In genomic region chr1:112618721-112619517, GRCh38 we compare ENCODE assay signal across 8 cellular contexts. TPM values are rescaled to one million over a fixed set of nuclear protein-coding genes. Genes with fewer than 3 reads are reported as not detected.
A peak's percentile ranks its signal among the peaks of the same experiment; 100 is the strongest.
DNase-seq lines count a peak whose midpoint lies in the region; ATAC-seq and FAIRE-seq lines count a peak whose summit lies in the region.

ST7L (minus strand) TSS chr1:112619141; CDS start chr1:112619113, 28 bp downstream.

- H3K27ac ChIP-seq in subcutaneous abdominal adipose tissue (ENCODE audit: low read depth, low read length), result peak within 1 kb of the TSS; percentile 99

- H3K4me1 ChIP-seq in neuron (ENCODE audit: insufficient read depth, low read length), result peaks cover 20% of the 10 kb centered on the region
- H3K4me1 ChIP-seq in subcutaneous abdominal adipose tissue (ENCODE audit: control insufficient read depth in 5 of 5, insufficient read depth in 5 of 5, low read length in 5 of 5), result peaks cover 4 to 42% (median 37%) of the 10 kb centered on the region in 5 donors

- peak within 1 kb of the TSS; percentile 86 for H2AFZ ChIP-seq in neuron (ENCODE audit: low read depth, low read length)

- H3K4me1 Mint-ChIP-seq in IgD-negative memory B cell, result peaks cover 16 to 28% (median 24%) of the 10 kb centered on the region in 3 donors

- peaks cover 4% of the 10 kb centered on the region for H3K36me3 Mint-ChIP-seq in IgD-negative memory B cell

- H3K9me3 ChIP-seq in neuron (ENCODE audit: low read length) (no peaks in the 10 kb centered on the region), subcutaneous abdominal adipose tissue (ENCODE audit: control insufficient read depth in 5 of 5, low read length in 5 of 5) (no peaks in the 10 kb centered on the region)

- H3K4me3 ChIP-seq in neuron (ENCODE audit: low read length) (peak within 1 kb of the TSS; percentile 68), subcutaneous abdominal adipose tissue (ENCODE audit: low read depth in 1 of 5, low read length in 5 of 5) (peak within 1 kb of the TSS; percentile 74 to 97 (median 89))

- DNase-seq in GM04504 (ENCODE audit: low read depth), result peak; percentile 51
- peak; percentile 6 for DNase-seq in SHP77 treated with DMSO at 0.1 percent for 48 hours (lab: John Stamatoyannopoulos, UW)
- DNase-seq in activated naive CD4-positive, alpha-beta T cell treated with anti-CD3 and anti-CD28 coated beads, Interleukin-2, amount 50 U/mL, for 16 hours, result peak; percentile 65
- DNase-seq in frontal cortex (ENCODE audit: low spot score in 2 of 2), result peak; percentile 60

- peak within 1 kb of the TSS; percentile 97 to 99 (median 98) for H3K4me3 Mint-ChIP-seq in IgD-negative memory B cell

- FAIRE-seq in frontal cortex (lab: Jason Lieb, UNC), result no peak

- H3K36me3 ChIP-seq in neuron (ENCODE audit: insufficient read depth, low read length), result peaks cover 17% of the 10 kb centered on the region
- H3K36me3 ChIP-seq in subcutaneous abdominal adipose tissue (ENCODE audit: control insufficient read depth in 5 of 5, insufficient read depth in 5 of 5, low read length in 5 of 5), result peaks cover 0 to 9% (median 7%) of the 10 kb centered on the region in 5 donors

- H3K27ac Mint-ChIP-seq in IgD-negative memory B cell, result peak within 1 kb of the TSS; percentile 96 to 99 (median 99)

- H3K27me3 ChIP-seq in neuron (ENCODE audit: insufficient read depth, low read length) (no peaks in the 10 kb centered on the region), subcutaneous abdominal adipose tissue (ENCODE audit: control insufficient read depth in 5 of 5, insufficient read depth in 4 of 5, low read length in 5 of 5) (no peaks in the 10 kb centered on the region)

- no peaks in the 10 kb centered on the region for H3K27me3 Mint-ChIP-seq in IgD-negative memory B cell

- peak within 1 kb of the TSS; percentile 84 to 100 (median 96) for H3K9ac ChIP-seq in subcutaneous abdominal adipose tissue (ENCODE audit: low read length in 5 of 5)

- ATAC-seq in GM21367 (IDR thresholded peaks at IDR 0.05; ENCODE audit: unreplicated experiment), result no peak

- H3K9me3 Mint-ChIP-seq in IgD-negative memory B cell, result no peaks in the 10 kb centered on the region

RNA-seq across cellular contexts. Expression of gene ST7L, which starts in this region (rescaled TPM):
- 7.5 TPM for polyA plus RNA-seq in IgD-negative memory B cell
- 35.9 TPM for total RNA-seq in frontal cortex

Comparison
In these comparisons a context has a peak if more than half of its experiments do, and no peak if none do; other contexts are left out.
1. DNase-seq: peak in every context shown above with its lines; median percentile 65 in activated naive CD4-positive, alpha-beta T cell treated with anti-CD3 and anti-CD28 coated beads, Interleukin-2, amount 50 U/mL, for 16 hours; 60 in frontal cortex; 51 in GM04504; 6 in SHP77 treated with DMSO at 0.1 percent for 48 hours.